ENCODE assay signal across 40 cellular contexts in genomic region chr9:87778996-87779395, GRCh38.
"Had no signal": no experiment of that assay in that cellular context is flagged by ENCODE, and none has a peak within 500 bp of the region (broad histone marks: within the 10 kb centered on the region; RNA-seq: fewer than 3 reads in every experiment).

No MANE protein-coding gene starts in this region.

- ATAC-seq: activated naive CD4-positive, alpha-beta T cell treated with anti-CD3 and anti-CD28 coated beads, Interleukin-2, amount 50 U/mL, for 72 hours; activated naive CD8-positive, alpha-beta T cell treated with anti-CD3 and anti-CD28 coated beads, Interleukin-2, amount 50 U/mL, for 24 hours; activated T-cell treated with anti-CD3 and anti-CD28 coated beads, Interleukin-2, amount 50 U/mL, for 4 hours; activated T-cell treated with anti-CD3 and anti-CD28 coated beads, Interleukin-2, amount 50 U/mL, for 72 hours; activated T-helper 17 cell treated with anti-CD3 and anti-CD28 coated beads, Interleukin-2, amount 50 U/mL, for 72 hours; body of pancreas had no signal

- H3K4me3 Mint-ChIP-seq: activated naive CD4-positive, alpha-beta T cell treated with anti-CD3 and anti-CD28 coated beads for 36 hours; activated naive CD4-positive, alpha-beta T cell treated with anti-CD3 and anti-CD28 coated beads, Interleukin-2, amount 10 ng/mL, durations not matched to agents 7 days and 5 days; activated naive CD4-positive, alpha-beta T cell treated with anti-CD3 and anti-CD28 coated beads, Interleukin-2, amount 50 U/mL, for 24 hours; activated naive CD8-positive, alpha-beta T cell; activated naive CD8-positive, alpha-beta T cell treated with anti-CD3 and anti-CD28 coated beads for 36 hours; activated naive CD8-positive, alpha-beta T cell treated with anti-CD3 and anti-CD28 coated beads, Interleukin-2, amount 10 ng/mL, durations not matched to agents 7 days and 5 days; activated naive CD8-positive, alpha-beta T cell treated with anti-CD3 and anti-CD28 coated beads, Interleukin-2, amount 50 U/mL, for 24 hours; activated T-cell treated with anti-CD3 and anti-CD28 coated beads, Interleukin-2, amount 50 U/mL, for 24 hours; activated T-cell treated with anti-CD3 and anti-CD28 coated beads, Interleukin-2, amount 50 U/mL, for 4 hours; activated T-cell treated with anti-CD3 and anti-CD28 coated beads, Interleukin-2, amount 50 U/mL, for 72 hours; activated T-helper 1 cell treated with anti-CD3 and anti-CD28 coated beads, Interleukin-12 subunit alpha, Interleukin-12 subunit beta, Interleukin-2, Interleukin-4 antibody, amounts not matched to agents 30 ng/mL and 10 ng/mL and 1 ng/mL, durations not matched to agents 14 hours and 24 hours and 36 hours; activated T-helper 17 cell treated with anti-CD3 and anti-CD28 coated beads, Interleukin-2, amount 50 U/mL, for 72 hours; brain; central memory CD8-positive, alpha-beta T cell had no signal

- H3K4me1 Mint-ChIP-seq: activated naive CD4-positive, alpha-beta T cell treated with anti-CD3 and anti-CD28 coated beads, Interleukin-2, amount 10 ng/mL, durations not matched to agents 7 days and 5 days; activated naive CD4-positive, alpha-beta T cell treated with anti-CD3 and anti-CD28 coated beads, Interleukin-2, amount 50 U/mL, for 24 hours; activated naive CD8-positive, alpha-beta T cell treated with anti-CD3 and anti-CD28 coated beads for 36 hours; activated naive CD8-positive, alpha-beta T cell treated with anti-CD3 and anti-CD28 coated beads, Interleukin-2, amount 10 ng/mL, durations not matched to agents 7 days and 5 days; activated naive CD8-positive, alpha-beta T cell treated with anti-CD3 and anti-CD28 coated beads, Interleukin-2, amount 50 U/mL, for 24 hours; activated T-helper 17 cell treated with anti-CD3 and anti-CD28 coated beads, Interleukin-2, amount 50 U/mL, for 72 hours; brain; central memory CD8-positive, alpha-beta T cell had no signal

- DNase-seq: activated effector memory CD4-positive, alpha-beta T cell treated with anti-CD3 and anti-CD28 coated beads, Interleukin-2, amount 50 U/mL, for 16 hours; activated effector memory CD4-positive, alpha-beta T cell treated with Interleukin-2 at 50 U/mL for 16 hours; activated gamma-delta T cell; activated gamma-delta T cell treated with Interleukin-2 at 50 U/mL for 16 hours; activated naive CD4-positive, alpha-beta T cell; activated naive CD4-positive, alpha-beta T cell treated with anti-CD3 and anti-CD28 coated beads for 36 hours; activated naive CD4-positive, alpha-beta T cell treated with anti-CD3 and anti-CD28 coated beads, Interleukin-2, amount 10 ng/mL, durations not matched to agents 7 days and 5 days; activated naive CD4-positive, alpha-beta T cell treated with anti-CD3 and anti-CD28 coated beads, Interleukin-2, amount 50 U/mL, for 16 hours; activated naive CD4-positive, alpha-beta T cell treated with Interleukin-2 at 50 U/mL for 16 hours; activated naive CD8-positive, alpha-beta T cell treated with anti-CD3 and anti-CD28 coated beads for 36 hours; activated naive CD8-positive, alpha-beta T cell treated with anti-CD3 and anti-CD28 coated beads, Interleukin-2, amount 10 ng/mL, durations not matched to agents 7 days and 5 days; activated naive CD8-positive, alpha-beta T cell treated with anti-CD3 and anti-CD28 coated beads, Interleukin-2, amount 50 U/mL, for 24 hours; activated T-cell treated with anti-CD3 and anti-CD28 coated beads, Interleukin-2, amount 50 U/mL, for 1 hour; activated T-cell treated with anti-CD3 and anti-CD28 coated beads, Interleukin-2, amount 50 U/mL, for 24 hours; activated T-cell treated with anti-CD3 and anti-CD28 coated beads, Interleukin-2, amount 50 U/mL, for 4 hours; activated T-cell treated with anti-CD3 and anti-CD28 coated beads, Interleukin-2, amount 50 U/mL, for 48 hours; activated T-cell treated with anti-CD3 and anti-CD28 coated beads, Interleukin-2, amount 50 U/mL, for 72 hours; adrenal gland; amniotic stem cell; amygdala; anterior cingulate cortex; aorta; body of pancreas; brain microvascular endothelial cell; caudate nucleus; central memory CD4-positive, alpha-beta T cell; cerebellar nuclear complex had no signal

- H3K4me3 ChIP-seq: adrenal gland, ascending aorta, body of pancreas, breast epithelium, cardiac muscle cell had no signal

- H3K27ac Mint-ChIP-seq: activated naive CD4-positive, alpha-beta T cell treated with anti-CD3 and anti-CD28 coated beads for 36 hours; activated naive CD4-positive, alpha-beta T cell treated with anti-CD3 and anti-CD28 coated beads, Interleukin-2, amount 10 ng/mL, durations not matched to agents 7 days and 5 days; activated naive CD4-positive, alpha-beta T cell treated with anti-CD3 and anti-CD28 coated beads, Interleukin-2, amount 50 U/mL, for 24 hours; activated naive CD4-positive, alpha-beta T cell treated with anti-CD3 and anti-CD28 coated beads, Interleukin-2, amount 50 U/mL, for 72 hours; activated naive CD8-positive, alpha-beta T cell; activated naive CD8-positive, alpha-beta T cell treated with anti-CD3 and anti-CD28 coated beads for 36 hours; activated naive CD8-positive, alpha-beta T cell treated with anti-CD3 and anti-CD28 coated beads, Interleukin-2, amount 10 ng/mL, durations not matched to agents 7 days and 5 days; activated naive CD8-positive, alpha-beta T cell treated with anti-CD3 and anti-CD28 coated beads, Interleukin-2, amount 50 U/mL, for 24 hours; activated T-cell treated with anti-CD3 and anti-CD28 coated beads, Interleukin-2, amount 50 U/mL, for 24 hours; activated T-cell treated with anti-CD3 and anti-CD28 coated beads, Interleukin-2, amount 50 U/mL, for 72 hours; activated T-helper 1 cell treated with anti-CD3 and anti-CD28 coated beads, Interleukin-12 subunit alpha, Interleukin-12 subunit beta, Interleukin-2, Interleukin-4 antibody, amounts not matched to agents 30 ng/mL and 10 ng/mL and 1 ng/mL, durations not matched to agents 14 hours and 24 hours and 36 hours; activated T-helper 17 cell treated with anti-CD3 and anti-CD28 coated beads, Interleukin-2, amount 50 U/mL, for 72 hours; activated T-helper 2 cell treated with anti-CD3 and anti-CD28 coated beads, Interferon-gamma antibody, Interleukin-2, Interleukin-4, amounts not matched to agents 10 μg/mL and 5 μg/mL and 100 μg/mL, durations not matched to agents 14 hours and 24 hours and 36 hours; brain had no signal

- H3K9me3 Mint-ChIP-seq: activated naive CD4-positive, alpha-beta T cell treated with anti-CD3 and anti-CD28 coated beads, Interleukin-2, amount 10 ng/mL, durations not matched to agents 7 days and 5 days; activated naive CD4-positive, alpha-beta T cell treated with anti-CD3 and anti-CD28 coated beads, Interleukin-2, amount 50 U/mL, for 24 hours; activated naive CD8-positive, alpha-beta T cell treated with anti-CD3 and anti-CD28 coated beads for 36 hours; activated naive CD8-positive, alpha-beta T cell treated with anti-CD3 and anti-CD28 coated beads, Interleukin-2, amount 50 U/mL, for 24 hours; activated T-cell treated with anti-CD3 and anti-CD28 coated beads, Interleukin-2, amount 50 U/mL, for 24 hours; activated T-cell treated with anti-CD3 and anti-CD28 coated beads, Interleukin-2, amount 50 U/mL, for 4 hours; activated T-cell treated with anti-CD3 and anti-CD28 coated beads, Interleukin-2, amount 50 U/mL, for 72 hours; activated T-helper 1 cell treated with anti-CD3 and anti-CD28 coated beads, Interleukin-12 subunit alpha, Interleukin-12 subunit beta, Interleukin-2, Interleukin-4 antibody, amounts not matched to agents 30 ng/mL and 10 ng/mL and 1 ng/mL, durations not matched to agents 14 hours and 24 hours and 36 hours; activated T-helper 17 cell treated with anti-CD3 and anti-CD28 coated beads, Interleukin-2, amount 50 U/mL, for 72 hours; activated T-helper 2 cell treated with anti-CD3 and anti-CD28 coated beads, Interferon-gamma antibody, Interleukin-2, Interleukin-4, amounts not matched to agents 10 μg/mL and 5 μg/mL and 100 μg/mL, durations not matched to agents 14 hours and 24 hours and 36 hours; central memory CD8-positive, alpha-beta T cell had no signal

- FAIRE-seq: astrocyte, bronchial epithelial cell had no signal

- H3K27me3 Mint-ChIP-seq: activated naive CD4-positive, alpha-beta T cell treated with anti-CD3 and anti-CD28 coated beads, Interleukin-2, amount 50 U/mL, for 24 hours; activated naive CD8-positive, alpha-beta T cell; activated naive CD8-positive, alpha-beta T cell treated with anti-CD3 and anti-CD28 coated beads for 36 hours; activated naive CD8-positive, alpha-beta T cell treated with anti-CD3 and anti-CD28 coated beads, Interleukin-2, amount 10 ng/mL, durations not matched to agents 7 days and 5 days; activated T-cell treated with anti-CD3 and anti-CD28 coated beads, Interleukin-2, amount 50 U/mL, for 24 hours; activated T-helper 17 cell treated with anti-CD3 and anti-CD28 coated beads, Interleukin-2, amount 50 U/mL, for 72 hours had no signal

- H3K36me3 Mint-ChIP-seq: activated naive CD4-positive, alpha-beta T cell treated with anti-CD3 and anti-CD28 coated beads, Interleukin-2, amount 10 ng/mL, durations not matched to agents 7 days and 5 days; activated naive CD4-positive, alpha-beta T cell treated with anti-CD3 and anti-CD28 coated beads, Interleukin-2, amount 50 U/mL, for 72 hours; activated naive CD8-positive, alpha-beta T cell treated with anti-CD3 and anti-CD28 coated beads for 36 hours; activated naive CD8-positive, alpha-beta T cell treated with anti-CD3 and anti-CD28 coated beads, Interleukin-2, amount 10 ng/mL, durations not matched to agents 7 days and 5 days; brain had no signal
